ENCODE assay signal across 21 cellular contexts in genomic region chr7:81301815-81302214, GRCh38.
"Had no signal": no experiment of that assay in that cellular context is flagged by ENCODE, and none has a peak within 500 bp of the region (broad histone marks: within the 10 kb centered on the region; RNA-seq: fewer than 3 reads in every experiment).

No MANE protein-coding gene starts in this region.

- H3K9me3 Mint-ChIP-seq: dendritic cell treated with granulocyte-macrophage colony-stimulating factor and Interleukin-4, amounts not matched to agents 40 ng/mL and 50 ng/mL, for 4 days; stimulated activated naive CD8-positive, alpha-beta T cell treated with anti-CD3 and anti-CD28 coated beads, Interleukin-15, amount 100 ng/mL, for 72 hours had no signal

- H3K36me3 Mint-ChIP-seq: activated naive CD4-positive, alpha-beta T cell treated with anti-CD3 and anti-CD28 coated beads, Interleukin-2, amount 50 U/mL, for 72 hours; natural killer cell; type B pancreatic cell had no signal

- H3K27ac Mint-ChIP-seq: activated naive CD4-positive, alpha-beta T cell treated with anti-CD3 and anti-CD28 coated beads, Interleukin-2, amount 50 U/mL, for 72 hours; dendritic cell treated with granulocyte-macrophage colony-stimulating factor and Interleukin-4, amounts not matched to agents 40 ng/mL and 50 ng/mL, for 4 days; natural killer cell; stimulated activated naive CD8-positive, alpha-beta T cell treated with anti-CD3 and anti-CD28 coated beads, Interleukin-15, amount 100 ng/mL, for 72 hours; type B pancreatic cell had no signal

- H3K4me3 ChIP-seq: esophagus muscularis mucosa, gastroesophageal sphincter, heart left ventricle, ovary, psoas muscle, skin epidermis, suprapubic skin had no signal

- H3K4me3 Mint-ChIP-seq: dendritic cell treated with granulocyte-macrophage colony-stimulating factor and Interleukin-4, amounts not matched to agents 40 ng/mL and 50 ng/mL, for 4 days; natural killer cell; stimulated activated naive CD8-positive, alpha-beta T cell treated with anti-CD3 and anti-CD28 coated beads, Interleukin-15, amount 100 ng/mL, for 72 hours; type B pancreatic cell had no signal

- H3K36me3 ChIP-seq: esophagus muscularis mucosa, gastroesophageal sphincter, heart left ventricle, ovary, suprapubic skin, WERI-Rb-1 had no signal

- H3K4me1 ChIP-seq: heart left ventricle, psoas muscle had no signal

- H3K27ac ChIP-seq: esophagus muscularis mucosa, gastroesophageal sphincter, heart left ventricle, ovary, psoas muscle, skin epidermis, suprapubic skin, WERI-Rb-1 had no signal

- H3K9me3 ChIP-seq: esophagus muscularis mucosa, gastroesophageal sphincter, heart left ventricle, ovary, psoas muscle, suprapubic skin had no signal

- H3K27me3 ChIP-seq: esophagus muscularis mucosa, gastroesophageal sphincter, heart left ventricle, ovary, suprapubic skin had no signal

- FAIRE-seq: endothelial cell of umbilical vein, kidney had no signal

- H3K4me1 Mint-ChIP-seq: natural killer cell; stimulated activated naive CD8-positive, alpha-beta T cell treated with anti-CD3 and anti-CD28 coated beads, Interleukin-15, amount 100 ng/mL, for 72 hours had no signal

- H3K27me3 Mint-ChIP-seq: dendritic cell treated with granulocyte-macrophage colony-stimulating factor and Interleukin-4, amounts not matched to agents 40 ng/mL and 50 ng/mL, for 4 days; stimulated activated naive CD8-positive, alpha-beta T cell treated with anti-CD3 and anti-CD28 coated beads, Interleukin-15, amount 100 ng/mL, for 72 hours; type B pancreatic cell had no signal

- DNase-seq: activated CD4-positive, alpha-beta T cell treated with anti-CD3 and anti-CD28 coated beads for 1 hour; activated gamma-delta T cell; effector memory CD4-positive, alpha-beta T cell; heart left ventricle; kidney; mesendoderm; natural killer cell; ovary; psoas muscle; stimulated activated CD4-positive, alpha-beta T cell treated with anti-CD3 and anti-CD28 coated beads, Interleukin-15, amount 100 ng/mL, for 24 hours; stimulated activated CD4-positive, alpha-beta T cell treated with anti-CD3 and anti-CD28 coated beads, Interleukin-2, amount 100 ng/mL, for 48 hours; stimulated activated naive CD8-positive, alpha-beta T cell treated with anti-CD3 and anti-CD28 coated beads, Interleukin-15, amount 100 ng/mL, for 72 hours; WERI-Rb-1 had no signal
